ENCODE assay signal across 17 cellular contexts in the genomic region with DNA sequence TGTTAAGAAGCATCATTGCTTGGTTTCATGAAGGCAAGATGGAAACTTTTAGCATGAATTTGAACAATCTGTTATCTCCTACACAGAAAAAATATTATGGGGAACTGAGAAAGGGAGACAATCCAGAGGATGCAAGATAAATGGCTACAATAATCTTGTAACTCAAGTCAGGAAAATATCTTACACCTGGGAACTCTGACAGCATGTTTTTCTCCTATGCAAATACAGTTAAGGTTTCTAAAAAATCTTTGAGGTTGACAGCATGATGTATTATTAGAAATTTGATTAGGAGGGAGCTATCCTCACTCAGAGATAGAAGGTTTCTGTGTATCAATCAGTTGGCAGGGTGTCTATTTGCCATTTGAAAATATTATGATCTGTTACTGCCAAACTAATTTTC.
DNase-seq lines count a peak whose midpoint lies in the region; ATAC-seq, FAIRE-seq and TF ChIP-seq lines count a peak whose summit lies in the region.
"Had no signal": no experiment of that assay in that cellular context is flagged by ENCODE, and none has a peak within 500 bp of the region (broad histone marks: within the 10 kb centered on the region; RNA-seq: fewer than 3 reads in every experiment).

No MANE protein-coding gene starts in this region.

- TF ChIP-seq CTCF in D721Med (IDR thresholded peaks at IDR 0.05; ENCODE audit: insufficient read depth, missing control alignments) = no peak

- FAIRE-seq in D721Med (lab: Jason Lieb, UNC) = peak; percentile 51
- FAIRE-seq: G401.6 had no signal

- ATAC-seq in GM19351 (IDR thresholded peaks at IDR 0.05; ENCODE audit: unreplicated experiment) (peak; percentile 69), GM21825 (IDR thresholded peaks at IDR 0.05; ENCODE audit: unreplicated experiment) (peak; percentile 72), HG03139 (IDR thresholded peaks at IDR 0.05; ENCODE audit: unreplicated experiment) (peak; percentile 54)
- ATAC-seq: activated naive CD8-positive, alpha-beta T cell treated with anti-CD3 and anti-CD28 coated beads, Interleukin-2, amount 50 U/mL, for 24 hours; heart right ventricle; T-cell had no signal

- no peak for DNase-seq in D721Med (ENCODE audit: insufficient read length, low spot score)
- DNase-seq in NOMO-1 treated with dmso at 0.1 percent for 144 hours (lab: John Stamatoyannopoulos, UW; ENCODE audit: unreplicated experiment) = no peak
- DNase-seq in NCI-H2227 (lab: John Stamatoyannopoulos, UW; ENCODE audit: unreplicated experiment) = no peak
- DNase-seq in iPS-NIHi11 (ENCODE audit: low spot score) = no peak
- DNase-seq in NCI-H1436 (lab: John Stamatoyannopoulos, UW) = no peak
- DNase-seq: 8988T; activated naive CD8-positive, alpha-beta T cell treated with anti-CD3 and anti-CD28 coated beads, Interleukin-2, amount 50 U/mL, for 24 hours; CD4-positive, alpha-beta memory T cell; heart right ventricle; NCI-H1092 treated with DMSO at 0.1 percent for 48 hours; NCI-H510A; T-cell; tibial artery had no signal
